In the genomic region with DNA sequence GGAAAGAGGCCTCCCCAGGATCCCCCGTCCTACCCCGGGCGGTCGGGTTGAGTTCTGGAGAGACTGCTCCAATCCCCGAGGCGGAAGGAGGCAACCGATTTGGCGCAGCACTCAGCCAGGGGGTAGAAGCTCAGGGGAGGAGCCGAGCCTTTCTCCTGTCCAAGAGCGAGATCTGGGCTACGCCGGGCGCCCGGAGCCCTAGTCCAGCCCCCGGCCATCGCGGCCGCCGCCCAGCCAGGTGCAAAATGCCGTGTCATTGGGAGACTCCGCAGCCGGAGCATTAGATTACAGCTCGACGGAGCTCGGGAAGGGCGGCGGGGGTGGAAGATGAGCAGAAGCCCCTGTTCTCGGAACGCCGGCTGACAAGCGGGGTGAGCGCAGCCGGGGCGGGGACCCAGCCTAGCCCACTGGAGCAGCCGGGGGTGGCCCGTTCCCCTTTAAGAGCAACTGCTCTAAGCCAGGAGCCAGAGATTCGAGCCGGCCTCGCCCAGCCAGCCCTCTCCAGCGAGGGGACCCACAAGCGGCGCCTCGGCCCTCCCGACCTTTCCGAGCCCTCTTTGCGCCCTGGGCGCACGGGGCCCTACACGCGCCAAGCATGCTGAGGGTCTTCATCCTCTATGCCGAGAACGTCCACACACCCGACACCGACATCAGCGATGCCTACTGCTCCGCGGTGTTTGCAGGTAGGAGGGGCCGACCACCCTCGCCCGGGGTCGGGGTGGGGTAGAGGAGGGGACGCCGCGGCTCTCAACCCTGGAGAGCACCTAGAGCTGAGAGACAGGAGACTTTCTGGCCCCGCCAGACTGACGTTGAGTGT, we compare ENCODE assay signal across 1 cellular context.
TF ChIP-seq lines count a peak whose summit lies in the region.

Gene DYSF, plus strand, starts transcription at position 158 of the 817 bp plus-strand sequence.

TF ChIP-seq in SK-N-SH, 30 proteins besides CTCF, POLR2A, EP300 and RAD21 (continued from another document):
- TF ChIP-seq PBX3 (IDR thresholded peaks at IDR 0.05) (no peak), TAF1 (IDR thresholded peaks at IDR 0.05; ENCODE audit: borderline replicate concordance, low read depth, low read length) (no peak), MXI1 (IDR thresholded peaks at IDR 0.05; ENCODE audit: low read depth, low read length) (no peak), POLR2AphosphoS5 (IDR thresholded peaks at IDR 0.05; ENCODE audit: low read depth, low read length) (no peak), JUND (IDR thresholded peaks at IDR 0.05) (no peak), NFIC (IDR thresholded peaks at IDR 0.05; ENCODE audit: borderline replicate concordance) (no peak), GABPA (IDR thresholded peaks at IDR 0.05; ENCODE audit: low read depth) (no peak), ELF1 (IDR thresholded peaks at IDR 0.05) (no peak), YY1 (IDR thresholded peaks at IDR 0.05; ENCODE audit: low read depth) (no peak), TCF12 (IDR thresholded peaks at IDR 0.05) (no peak), NRF1 (IDR thresholded peaks at IDR 0.05; ENCODE audit: low read depth, low read length) (no peak)
- TF ChIP-seq, protein P1, sequence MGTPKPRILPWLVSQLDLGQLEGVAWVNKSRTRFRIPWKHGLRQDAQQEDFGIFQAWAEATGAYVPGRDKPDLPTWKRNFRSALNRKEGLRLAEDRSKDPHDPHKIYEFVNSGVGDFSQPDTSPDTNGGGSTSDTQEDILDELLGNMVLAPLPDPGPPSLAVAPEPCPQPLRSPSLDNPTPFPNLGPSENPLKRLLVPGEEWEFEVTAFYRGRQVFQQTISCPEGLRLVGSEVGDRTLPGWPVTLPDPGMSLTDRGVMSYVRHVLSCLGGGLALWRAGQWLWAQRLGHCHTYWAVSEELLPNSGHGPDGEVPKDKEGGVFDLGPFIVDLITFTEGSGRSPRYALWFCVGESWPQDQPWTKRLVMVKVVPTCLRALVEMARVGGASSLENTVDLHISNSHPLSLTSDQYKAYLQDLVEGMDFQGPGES (IDR thresholded peaks at IDR 0.05; ENCODE audit: low read depth, low read length), result no peak
- TF ChIP-seq, protein P2, sequence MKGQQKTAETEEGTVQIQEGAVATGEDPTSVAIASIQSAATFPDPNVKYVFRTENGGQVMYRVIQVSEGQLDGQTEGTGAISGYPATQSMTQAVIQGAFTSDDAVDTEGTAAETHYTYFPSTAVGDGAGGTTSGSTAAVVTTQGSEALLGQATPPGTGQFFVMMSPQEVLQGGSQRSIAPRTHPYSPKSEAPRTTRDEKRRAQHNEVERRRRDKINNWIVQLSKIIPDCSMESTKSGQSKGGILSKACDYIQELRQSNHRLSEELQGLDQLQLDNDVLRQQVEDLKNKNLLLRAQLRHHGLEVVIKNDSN (IDR thresholded peaks at IDR 0.05; ENCODE audit: borderline replicate concordance, low read depth), result no peak
